ENCODE assay signal across 10 cellular contexts in genomic region chr15:90003736-90004135, GRCh38. TPM values are rescaled to one million over a fixed set of nuclear protein-coding genes. Genes with fewer than 3 reads are reported as not detected.
DNase-seq lines count a peak whose midpoint lies in the region; ATAC-seq and TF ChIP-seq lines count a peak whose summit lies in the region.
"Had no signal": no experiment of that assay in that cellular context is flagged by ENCODE, and none has a peak within 500 bp of the region (broad histone marks: within the 10 kb centered on the region; RNA-seq: fewer than 3 reads in every experiment).

No MANE protein-coding gene starts in this region.

- no peak overlapping the region for H3K9ac ChIP-seq in skeletal muscle satellite cell (ENCODE audit: low read depth, low read length)

- H3K27ac ChIP-seq in RWPE2 (ENCODE audit: poor library complexity, severe bottlenecking), result peak overlapping the region; percentile 99

- peaks cover 62% of the 10 kb centered on the region for H3K4me1 ChIP-seq in RWPE2 (ENCODE audit: insufficient read depth, poor library complexity, severe bottlenecking)
- H3K4me1 ChIP-seq in skeletal muscle satellite cell (ENCODE audit: control insufficient read depth, insufficient read depth, low read length), result peaks cover 38% of the 10 kb centered on the region

- no peak for TF ChIP-seq CTCF in GM12875 (IDR thresholded peaks at IDR 0.05; ENCODE audit: borderline replicate concordance, insufficient read depth, low read depth, low read length)
- no peak for TF ChIP-seq CTCF in RWPE2 (IDR thresholded peaks at IDR 0.05; ENCODE audit: poor library complexity, severe bottlenecking)
- TF ChIP-seq CTCF in fibroblast of mammary gland (conservative IDR thresholded peaks at IDR 0.05; ENCODE audit: control insufficient read depth, insufficient read depth, low read depth, low read length), result no peak

- ATAC-seq in RWPE2 (ENCODE audit: low read depth) (no peak), HG02678 (IDR thresholded peaks at IDR 0.05; ENCODE audit: unreplicated experiment) (no peak), left lobe of liver (no peak)

- peak; percentile 65 for DNase-seq in RWPE2 (ENCODE audit: low spot score)
- no peak for DNase-seq in fibroblast of mammary gland (ENCODE audit: low read depth)
- DNase-seq in DMS 273 treated with DMSO at 0.1 percent for 48 hours (lab: John Stamatoyannopoulos, UW), result no peak
- DNase-seq in left lobe of liver (ENCODE audit: low spot score), result no peak
- DNase-seq in NCI-H187 treated with DMSO at 0.1 percent for 48 hours (lab: John Stamatoyannopoulos, UW), result no peak
- DNase-seq: retina had no signal

- H3K36me3 ChIP-seq in RWPE2 (ENCODE audit: low read depth) (peaks cover 37% of the 10 kb centered on the region), skeletal muscle satellite cell (ENCODE audit: insufficient read depth, low read length) (no peaks in the 10 kb centered on the region)
- H3K36me3 ChIP-seq: thoracic aorta had no signal

- no peaks in the 10 kb centered on the region for H3K27me3 ChIP-seq in RWPE2 (ENCODE audit: insufficient read depth, poor library complexity, severe bottlenecking)
- no peaks in the 10 kb centered on the region for H3K27me3 ChIP-seq in skeletal muscle satellite cell (ENCODE audit: control insufficient read depth, insufficient read depth, low read length)

- H3K9me3 ChIP-seq in RWPE2 (ENCODE audit: severe bottlenecking), result no peaks in the 10 kb centered on the region
- no peaks in the 10 kb centered on the region for H3K9me3 ChIP-seq in skeletal muscle satellite cell (replicated peaks; ENCODE audit: low read length)
- H3K9me3 ChIP-seq: thoracic aorta had no signal

- peak overlapping the region; percentile 77 for H3K4me3 ChIP-seq in GM12875 (ENCODE audit: low read depth, low read length)
- peak overlapping the region; percentile 82 for H3K4me3 ChIP-seq in RWPE2 (ENCODE audit: severe bottlenecking)
- peak overlapping the region; percentile 9 for H3K4me3 ChIP-seq in fibroblast of mammary gland (ENCODE audit: control insufficient read depth, low read depth, low read length)
- no peak overlapping the region for H3K4me3 ChIP-seq in skeletal muscle satellite cell (ENCODE audit: low read length)

- peak overlapping the region; percentile 56 for H3K4me2 ChIP-seq in skeletal muscle satellite cell (ENCODE audit: low read length)

RNA-seq across cellular contexts. Expression of gene ZNF710, which starts 2.6 kb away (rescaled TPM):
- 8.9 and 15.9 TPM in 2 replicates for total RNA-seq in skeletal muscle satellite cell (2012; rRNA removed)
- 6.7 TPM for total RNA-seq in left lobe of liver
